ENCODE assay signal across 27 cellular contexts in genomic region chr20:58987790-58988564, GRCh38. TPM values are rescaled to one million over a fixed set of nuclear protein-coding genes. Genes with fewer than 3 reads are reported as not detected.
DNase-seq lines count a peak whose midpoint lies in the region; ATAC-seq and TF ChIP-seq lines count a peak whose summit lies in the region.
"Had no signal": no experiment of that assay in that cellular context is flagged by ENCODE, and none has a peak within 500 bp of the region (broad histone marks: within the 10 kb centered on the region; RNA-seq: fewer than 3 reads in every experiment).

No MANE protein-coding gene starts in this region.

- DNase-seq in activated naive CD8-positive, alpha-beta T cell treated with anti-CD3 and anti-CD28 coated beads, Interleukin-2, amount 10 ng/mL, durations not matched to agents 7 days and 5 days: no peak
- DNase-seq in activated naive CD8-positive, alpha-beta T cell treated with anti-CD3 and anti-CD28 coated beads, Interleukin-2, amount 50 U/mL, for 24 hours: no peak
- DNase-seq in activated B cell treated with CpG ODN at 0.5 μM for 24 hours: no peak
- peak; percentile 43 for DNase-seq in left lobe of liver (ENCODE audit: low spot score)
- DNase-seq in suprapubic skin (ENCODE audit: low spot score in 2 of 2): peak; percentile 5 to 48
- no peak for DNase-seq in T-helper 2 cell
- DNase-seq in NCI-H524 treated with DMSO at 0.1 percent for 48 hours (lab: John Stamatoyannopoulos, UW): no peak
- no peak for DNase-seq in UCSD-AML1 (lab: John Stamatoyannopoulos, UW; ENCODE audit: unreplicated experiment)
- DNase-seq: activated gamma-delta T cell; anterior cingulate cortex; CD4-positive, CD25-positive, alpha-beta regulatory T cell; cerebellar nuclear complex; effector memory CD8-positive, alpha-beta T cell; KBM-7; left cardiac atrium; midbrain; NCI-H1694 treated with DMSO at 0.1 percent for 48 hours; NCI-H345; PC-9; stimulated activated CD4-positive, alpha-beta T cell treated with anti-CD3 and anti-CD28 coated beads, Interleukin-2, amount 100 ng/mL, for 24 hours; stimulated activated naive CD4-positive, alpha-beta T cell treated with Interleukin-2 at 50 U/mL for 16 hours; trophoblast cell had no signal

- H3K4me1 ChIP-seq in suprapubic skin: peaks cover 21% of the 10 kb centered on the region
- H3K4me1 ChIP-seq: SJSA1 had no signal

- no peaks in the 10 kb centered on the region for H3K27me3 Mint-ChIP-seq in activated naive CD8-positive, alpha-beta T cell treated with anti-CD3 and anti-CD28 coated beads, Interleukin-2, amount 10 ng/mL, durations not matched to agents 7 days and 5 days
- no peaks in the 10 kb centered on the region for H3K27me3 Mint-ChIP-seq in activated naive CD8-positive, alpha-beta T cell treated with anti-CD3 and anti-CD28 coated beads, Interleukin-2, amount 50 U/mL, for 24 hours
- H3K27me3 Mint-ChIP-seq in activated B cell treated with CpG ODN at 0.5 μM for 24 hours: no peaks in the 10 kb centered on the region
- H3K27me3 Mint-ChIP-seq: CD4-positive, CD25-positive, alpha-beta regulatory T cell; effector memory CD8-positive, alpha-beta T cell; progenitor cell of endocrine pancreas had no signal

- POLR2A ChIA-PET in activated naive CD8-positive, alpha-beta T cell treated with anti-CD3 and anti-CD28 coated beads, Interleukin-2, amount 10 ng/mL, durations not matched to agents 7 days and 5 days (lab: Charles Lee): no interaction called here
- POLR2A ChIA-PET in activated B cell treated with CpG ODN at 0.5 μM for 24 hours (lab: Charles Lee): interaction anchor here (0.7 kb wide), 1 partner anchor 87 kb away, joined by 4 read pairs; no protein-coding TSS in a partner anchor

- H3K9me3 ChIP-seq in suprapubic skin: no peaks in the 10 kb centered on the region
- H3K9me3 ChIP-seq: SJSA1 had no signal

- ATAC-seq in activated naive CD8-positive, alpha-beta T cell treated with anti-CD3 and anti-CD28 coated beads, Interleukin-2, amount 10 ng/mL, durations not matched to agents 7 days and 5 days (ENCODE audit: low read depth): no peak
- no peak for ATAC-seq in activated naive CD8-positive, alpha-beta T cell treated with anti-CD3 and anti-CD28 coated beads, Interleukin-2, amount 50 U/mL, for 24 hours
- no peak for ATAC-seq in activated B cell treated with CpG ODN at 0.5 μM for 24 hours (ENCODE audit: low read depth)
- ATAC-seq in left lobe of liver: peak; percentile 48
- ATAC-seq: effector memory CD8-positive, alpha-beta T cell; WTC11 had no signal

- H3K9me3 Mint-ChIP-seq in activated naive CD8-positive, alpha-beta T cell treated with anti-CD3 and anti-CD28 coated beads, Interleukin-2, amount 10 ng/mL, durations not matched to agents 7 days and 5 days: no peaks in the 10 kb centered on the region
- no peaks in the 10 kb centered on the region for H3K9me3 Mint-ChIP-seq in activated naive CD8-positive, alpha-beta T cell treated with anti-CD3 and anti-CD28 coated beads, Interleukin-2, amount 50 U/mL, for 24 hours
- no peaks in the 10 kb centered on the region for H3K9me3 Mint-ChIP-seq in activated B cell treated with CpG ODN at 0.5 μM for 24 hours
- H3K9me3 Mint-ChIP-seq: CD4-positive, CD25-positive, alpha-beta regulatory T cell; effector memory CD8-positive, alpha-beta T cell; WTC11 had no signal

- no peak for TF ChIP-seq EP300 in suprapubic skin (IDR thresholded peaks at IDR 0.05)

- no peak overlapping the region for H3K4me3 ChIP-seq in suprapubic skin
- H3K4me3 ChIP-seq: PC-9, SJSA1 had no signal

- peak overlapping the region; percentile 79 for H3K27ac Mint-ChIP-seq in activated naive CD8-positive, alpha-beta T cell treated with anti-CD3 and anti-CD28 coated beads, Interleukin-2, amount 10 ng/mL, durations not matched to agents 7 days and 5 days
- H3K27ac Mint-ChIP-seq in activated naive CD8-positive, alpha-beta T cell treated with anti-CD3 and anti-CD28 coated beads, Interleukin-2, amount 50 U/mL, for 24 hours: no peak overlapping the region
- peak overlapping the region; percentile 43 for H3K27ac Mint-ChIP-seq in activated B cell treated with CpG ODN at 0.5 μM for 24 hours
- H3K27ac Mint-ChIP-seq: WTC11 had no signal

- no peaks in the 10 kb centered on the region for H3K27me3 ChIP-seq in suprapubic skin
- H3K27me3 ChIP-seq: SJSA1 had no signal

- CTCF ChIA-PET in activated B cell treated with CpG ODN at 0.5 μM for 24 hours (lab: Charles Lee): no interaction called here

- no peak overlapping the region for H3K27ac ChIP-seq in suprapubic skin
- H3K27ac ChIP-seq: PC-9, SJSA1 had no signal

- no peak for TF ChIP-seq POLR2A in suprapubic skin (IDR thresholded peaks at IDR 0.05)

- TF ChIP-seq CTCF in activated B cell treated with CpG ODN at 0.5 μM for 24 hours (IDR thresholded peaks at IDR 0.05) (no peak), suprapubic skin (IDR thresholded peaks at IDR 0.05) (no peak)

- intact Hi-C loops in activated B cell treated with CpG ODN at 0.5 μM for 24 hours (cut with micrococcal nuclease): no loop called here

- 79% methylated on average over 8 of the region's 9 CpGs for WGBS in suprapubic skin

- H3K36me3 ChIP-seq in suprapubic skin: peaks cover 68% of the 10 kb centered on the region

- H3K4me1 Mint-ChIP-seq in activated naive CD8-positive, alpha-beta T cell treated with anti-CD3 and anti-CD28 coated beads, Interleukin-2, amount 10 ng/mL, durations not matched to agents 7 days and 5 days: peaks cover 15% of the 10 kb centered on the region
- peaks cover 25% of the 10 kb centered on the region for H3K4me1 Mint-ChIP-seq in activated naive CD8-positive, alpha-beta T cell treated with anti-CD3 and anti-CD28 coated beads, Interleukin-2, amount 50 U/mL, for 24 hours
- H3K4me1 Mint-ChIP-seq in activated B cell treated with CpG ODN at 0.5 μM for 24 hours: peaks cover 26% of the 10 kb centered on the region

- H3K36me3 Mint-ChIP-seq in activated naive CD8-positive, alpha-beta T cell treated with anti-CD3 and anti-CD28 coated beads, Interleukin-2, amount 10 ng/mL, durations not matched to agents 7 days and 5 days: peaks cover 14% of the 10 kb centered on the region
- peaks cover 66% of the 10 kb centered on the region for H3K36me3 Mint-ChIP-seq in activated naive CD8-positive, alpha-beta T cell treated with anti-CD3 and anti-CD28 coated beads, Interleukin-2, amount 50 U/mL, for 24 hours (ENCODE audit: low read depth)
- H3K36me3 Mint-ChIP-seq in activated B cell treated with CpG ODN at 0.5 μM for 24 hours (ENCODE audit: low read depth): peaks cover 70% of the 10 kb centered on the region

- no peak overlapping the region for H3K4me3 Mint-ChIP-seq in activated naive CD8-positive, alpha-beta T cell treated with anti-CD3 and anti-CD28 coated beads, Interleukin-2, amount 10 ng/mL, durations not matched to agents 7 days and 5 days
- H3K4me3 Mint-ChIP-seq in activated naive CD8-positive, alpha-beta T cell treated with anti-CD3 and anti-CD28 coated beads, Interleukin-2, amount 50 U/mL, for 24 hours: no peak overlapping the region
- H3K4me3 Mint-ChIP-seq in activated B cell treated with CpG ODN at 0.5 μM for 24 hours: no peak overlapping the region
- H3K4me3 Mint-ChIP-seq: CD4-positive, CD25-positive, alpha-beta regulatory T cell; effector memory CD8-positive, alpha-beta T cell; WTC11 had no signal

RNA-seq across cellular contexts. Expression of gene NELFCD, which starts 6.9 kb away (rescaled TPM):
- 10 to 100 TPM; 71.7 to 76.4 TPM for total RNA-seq in activated naive CD8-positive, alpha-beta T cell treated with anti-CD3 and anti-CD28 coated beads, Interleukin-2, amount 10 ng/mL, durations not matched to agents 7 days and 5 days
- total RNA-seq in activated B cell treated with CpG ODN at 0.5 μM for 24 hours (97.2 and 107 TPM in 2 replicates), left lobe of liver (34.8 TPM), suprapubic skin (10 to 100 TPM; 45.9 to 90.0 (median 63.4) TPM)

RNA-seq across cellular contexts. Expression of gene CTSZ, which starts 19.1 kb away (rescaled TPM):
- 10 to 100 TPM; 48.9 to 49.2 TPM for total RNA-seq in activated naive CD8-positive, alpha-beta T cell treated with anti-CD3 and anti-CD28 coated beads, Interleukin-2, amount 10 ng/mL, durations not matched to agents 7 days and 5 days
- total RNA-seq in activated B cell treated with CpG ODN at 0.5 μM for 24 hours: 262 and 278 TPM in 2 replicates
- total RNA-seq in left lobe of liver: 248 TPM
- 10 to 100 TPM; 25.6 to 38.7 (median 34.7) TPM for total RNA-seq in suprapubic skin

RNA-seq across cellular contexts. Expression of gene TUBB1, which starts 31.3 kb away (rescaled TPM):
- total RNA-seq in activated naive CD8-positive, alpha-beta T cell treated with anti-CD3 and anti-CD28 coated beads, Interleukin-2, amount 10 ng/mL, durations not matched to agents 7 days and 5 days: not detected
- total RNA-seq in activated B cell treated with CpG ODN at 0.5 μM for 24 hours: 0.05 and 0.09 TPM in 2 replicates
- 0.25 TPM for total RNA-seq in left lobe of liver
- under 1 TPM in 1 of 4 donors, not detected in 3; 0.17 TPM for total RNA-seq in suprapubic skin
- total RNA-seq: activated CD8-positive, alpha-beta memory T cell treated with anti-CD3 and anti-CD28 coated beads for 36 hours; T-helper 1 cell treated with Interleukin-12 subunit alpha and Interleukin-12 subunit beta and Interleukin-4 antibody, amounts not matched to agents 30 ng/mL and 1 ng/mL, for 36 hours; WTC11 had no signal

RNA-seq across cellular contexts. Expression of gene ATP5F1E, which starts 44.2 kb away (rescaled TPM):
- 10 to 100 TPM; 81.1 to 87.3 TPM for total RNA-seq in activated naive CD8-positive, alpha-beta T cell treated with anti-CD3 and anti-CD28 coated beads, Interleukin-2, amount 10 ng/mL, durations not matched to agents 7 days and 5 days
- total RNA-seq in activated B cell treated with CpG ODN at 0.5 μM for 24 hours (84.0 and 86.1 TPM in 2 replicates), left lobe of liver (33.3 TPM), suprapubic skin (10 to 100 TPM; 16.1 to 26.8 (median 19.5) TPM)

RNA-seq across cellular contexts. Expression of gene PRELID3B, which starts 54.6 kb away (rescaled TPM):
- 10 to 100 TPM; 57.3 to 65.7 TPM for total RNA-seq in activated naive CD8-positive, alpha-beta T cell treated with anti-CD3 and anti-CD28 coated beads, Interleukin-2, amount 10 ng/mL, durations not matched to agents 7 days and 5 days
- total RNA-seq in activated B cell treated with CpG ODN at 0.5 μM for 24 hours (54.2 and 58.4 TPM in 2 replicates), left lobe of liver (16.4 TPM), suprapubic skin (10 to 100 TPM; 25.4 to 42.2 (median 32.8) TPM)

Comparison
In these comparisons a context has a peak if more than half of its experiments do, and no peak if none do; other contexts are left out.
1. DNase-seq: peak in left lobe of liver (single experiment) and suprapubic skin (2 of 2); none in activated naive CD8-positive, alpha-beta T cell treated with anti-CD3 and anti-CD28 coated beads, Interleukin-2, amount 10 ng/mL, durations not matched to agents 7 days and 5 days (single experiment), activated naive CD8-positive, alpha-beta T cell treated with anti-CD3 and anti-CD28 coated beads, Interleukin-2, amount 50 U/mL, for 24 hours (single experiment), activated B cell treated with CpG ODN at 0.5 μM for 24 hours (single experiment), T-helper 2 cell (0 of 5), NCI-H524 treated with DMSO at 0.1 percent for 48 hours (single experiment) and UCSD-AML1 (single experiment).